Comparison of ENCODE assay signal across 1 cellular context in the genomic region with DNA sequence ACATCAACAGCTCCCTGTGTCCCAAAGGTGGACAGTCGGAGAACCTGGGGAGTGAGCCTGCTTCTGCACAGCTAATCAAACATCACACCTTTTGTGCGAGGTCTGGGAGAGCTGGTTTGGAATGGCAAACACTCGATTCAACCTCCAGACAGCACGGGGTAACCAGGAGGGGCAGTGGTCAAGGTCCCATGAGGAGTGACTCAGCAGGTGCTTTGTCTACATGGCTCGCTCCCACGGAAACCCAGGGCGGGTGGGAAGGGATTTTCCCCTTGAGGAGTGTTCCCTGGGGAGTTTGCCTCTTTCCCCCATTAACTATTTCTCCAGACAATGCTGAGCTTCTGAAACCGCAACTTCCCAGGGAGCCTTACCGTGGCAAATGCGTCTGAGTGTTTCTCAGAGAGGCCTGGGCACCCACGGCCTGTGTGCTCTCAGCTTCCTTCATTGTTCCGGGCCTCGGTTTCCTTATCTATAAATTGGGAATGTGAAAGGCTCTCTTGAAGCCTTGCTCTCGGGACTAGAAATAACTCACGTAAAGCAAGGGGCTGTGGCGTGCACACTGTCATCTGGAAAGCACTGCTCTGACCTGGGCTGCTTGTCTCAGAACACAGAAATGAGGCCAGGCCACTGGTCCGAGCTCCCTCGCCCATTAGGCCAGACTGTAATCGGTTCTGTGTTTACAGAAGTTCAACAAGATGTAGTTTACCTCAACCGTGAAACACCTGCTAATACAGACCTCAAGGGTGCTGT.
TF ChIP-seq lines count a peak whose summit lies in the region.

No MANE protein-coding gene starts in this region.

TF ChIP-seq in HepG2, 621 proteins besides CTCF, POLR2A, EP300 and RAD21 (continued from another document and continues in another):
- no peak; the same call in 1 of the 2 replicates for TF ChIP-seq ZBTB4 (CRISPR knock-in tag; IDR thresholded peaks at IDR 0.05; ENCODE audit: borderline replicate concordance)
- no peak for TF ChIP-seq SATB2 (CRISPR knock-in tag; IDR thresholded peaks at IDR 0.05)
- TF ChIP-seq POLR2AphosphoS2 (IDR thresholded peaks at IDR 0.05; ENCODE audit: low read depth, low read length): no peak
- TF ChIP-seq ZFP1 (CRISPR knock-in tag; IDR thresholded peaks at IDR 0.05): 0 out of 2 replicates have a peak, but pooled peaks have one; percentile 17
- no peak for TF ChIP-seq ZNF224 (CRISPR knock-in tag; IDR thresholded peaks at IDR 0.05)
- TF ChIP-seq ZNF800 (CRISPR knock-in tag; IDR thresholded peaks at IDR 0.05): no peak
- TF ChIP-seq, protein P1, sequence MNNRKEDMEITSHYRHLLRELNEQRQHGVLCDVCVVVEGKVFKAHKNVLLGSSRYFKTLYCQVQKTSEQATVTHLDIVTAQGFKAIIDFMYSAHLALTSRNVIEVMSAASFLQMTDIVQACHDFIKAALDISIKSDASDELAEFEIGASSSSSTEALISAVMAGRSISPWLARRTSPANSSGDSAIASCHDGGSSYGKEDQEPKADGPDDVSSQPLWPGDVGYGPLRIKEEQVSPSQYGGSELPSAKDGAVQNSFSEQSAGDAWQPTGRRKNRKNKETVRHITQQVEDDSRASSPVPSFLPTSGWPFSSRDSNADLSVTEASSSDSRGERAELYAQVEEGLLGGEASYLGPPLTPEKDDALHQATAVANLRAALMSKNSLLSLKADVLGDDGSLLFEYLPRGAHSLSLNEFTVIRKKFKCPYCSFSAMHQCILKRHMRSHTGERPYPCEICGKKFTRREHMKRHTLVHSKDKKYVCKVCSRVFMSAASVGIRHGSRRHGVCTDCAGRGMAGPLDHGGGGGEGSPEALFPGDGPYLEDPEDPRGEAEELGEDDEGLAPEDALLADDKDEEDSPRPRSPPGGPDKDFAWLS (CRISPR knock-in tag; IDR thresholded peaks at IDR 0.05; ENCODE audit: borderline replicate concordance): 0 out of 2 replicates have a peak, but pooled peaks have one; percentile 37
- TF ChIP-seq, protein P2, sequence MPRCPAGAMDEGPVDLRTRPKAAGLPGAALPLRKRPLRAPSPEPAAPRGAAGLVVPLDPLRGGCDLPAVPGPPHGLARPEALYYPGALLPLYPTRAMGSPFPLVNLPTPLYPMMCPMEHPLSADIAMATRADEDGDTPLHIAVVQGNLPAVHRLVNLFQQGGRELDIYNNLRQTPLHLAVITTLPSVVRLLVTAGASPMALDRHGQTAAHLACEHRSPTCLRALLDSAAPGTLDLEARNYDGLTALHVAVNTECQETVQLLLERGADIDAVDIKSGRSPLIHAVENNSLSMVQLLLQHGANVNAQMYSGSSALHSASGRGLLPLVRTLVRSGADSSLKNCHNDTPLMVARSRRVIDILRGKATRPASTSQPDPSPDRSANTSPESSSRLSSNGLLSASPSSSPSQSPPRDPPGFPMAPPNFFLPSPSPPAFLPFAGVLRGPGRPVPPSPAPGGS (CRISPR knock-in tag; IDR thresholded peaks at IDR 0.05): no peak
- TF ChIP-seq, protein P3, sequence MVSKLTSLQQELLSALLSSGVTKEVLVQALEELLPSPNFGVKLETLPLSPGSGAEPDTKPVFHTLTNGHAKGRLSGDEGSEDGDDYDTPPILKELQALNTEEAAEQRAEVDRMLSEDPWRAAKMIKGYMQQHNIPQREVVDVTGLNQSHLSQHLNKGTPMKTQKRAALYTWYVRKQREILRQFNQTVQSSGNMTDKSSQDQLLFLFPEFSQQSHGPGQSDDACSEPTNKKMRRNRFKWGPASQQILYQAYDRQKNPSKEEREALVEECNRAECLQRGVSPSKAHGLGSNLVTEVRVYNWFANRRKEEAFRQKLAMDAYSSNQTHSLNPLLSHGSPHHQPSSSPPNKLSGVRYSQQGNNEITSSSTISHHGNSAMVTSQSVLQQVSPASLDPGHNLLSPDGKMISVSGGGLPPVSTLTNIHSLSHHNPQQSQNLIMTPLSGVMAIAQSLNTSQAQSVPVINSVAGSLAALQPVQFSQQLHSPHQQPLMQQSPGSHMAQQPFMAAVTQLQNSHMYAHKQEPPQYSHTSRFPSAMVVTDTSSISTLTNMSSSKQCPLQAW (CRISPR knock-in tag; IDR thresholded peaks at IDR 0.05): peak; percentile 44; the same call in 1 of the 2 replicates
- TF ChIP-seq, protein P4, sequence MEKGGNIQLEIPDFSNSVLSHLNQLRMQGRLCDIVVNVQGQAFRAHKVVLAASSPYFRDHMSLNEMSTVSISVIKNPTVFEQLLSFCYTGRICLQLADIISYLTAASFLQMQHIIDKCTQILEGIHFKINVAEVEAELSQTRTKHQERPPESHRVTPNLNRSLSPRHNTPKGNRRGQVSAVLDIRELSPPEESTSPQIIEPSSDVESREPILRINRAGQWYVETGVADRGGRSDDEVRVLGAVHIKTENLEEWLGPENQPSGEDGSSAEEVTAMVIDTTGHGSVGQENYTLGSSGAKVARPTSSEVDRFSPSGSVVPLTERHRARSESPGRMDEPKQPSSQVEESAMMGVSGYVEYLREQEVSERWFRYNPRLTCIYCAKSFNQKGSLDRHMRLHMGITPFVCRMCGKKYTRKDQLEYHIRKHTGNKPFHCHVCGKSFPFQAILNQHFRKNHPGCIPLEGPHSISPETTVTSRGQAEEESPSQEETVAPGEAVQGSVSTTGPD (CRISPR knock-in tag; IDR thresholded peaks at IDR 0.05): no peak
- TF ChIP-seq MXI1 (IDR thresholded peaks at IDR 0.05; ENCODE audit: borderline replicate concordance, low read depth, low read length): no peak; the same call in 2 of the 3 replicates
- TF ChIP-seq MTF2 (CRISPR knock-in tag; IDR thresholded peaks at IDR 0.05; ENCODE audit: borderline replicate concordance): no peak
- TF ChIP-seq GFI1 (CRISPR knock-in tag; IDR thresholded peaks at IDR 0.05; ENCODE audit: borderline replicate concordance): peak; percentile 75
- TF ChIP-seq KLF15 (CRISPR knock-in tag; IDR thresholded peaks at IDR 0.05; ENCODE audit: borderline replicate concordance): no peak
- no peak for TF ChIP-seq HDAC6 (IDR thresholded peaks at IDR 0.05; ENCODE audit: low read depth, low read length)
- no peak for TF ChIP-seq ZNF136 (CRISPR knock-in tag; IDR thresholded peaks at IDR 0.05; ENCODE audit: low read depth)
- no peak for TF ChIP-seq AFF4 (CRISPR knock-in tag; IDR thresholded peaks at IDR 0.05)
- TF ChIP-seq ZBTB7B (CRISPR knock-in tag; IDR thresholded peaks at IDR 0.05): 0 out of 2 replicates have a peak, but pooled peaks have one; percentile 44
- TF ChIP-seq, protein P5, sequence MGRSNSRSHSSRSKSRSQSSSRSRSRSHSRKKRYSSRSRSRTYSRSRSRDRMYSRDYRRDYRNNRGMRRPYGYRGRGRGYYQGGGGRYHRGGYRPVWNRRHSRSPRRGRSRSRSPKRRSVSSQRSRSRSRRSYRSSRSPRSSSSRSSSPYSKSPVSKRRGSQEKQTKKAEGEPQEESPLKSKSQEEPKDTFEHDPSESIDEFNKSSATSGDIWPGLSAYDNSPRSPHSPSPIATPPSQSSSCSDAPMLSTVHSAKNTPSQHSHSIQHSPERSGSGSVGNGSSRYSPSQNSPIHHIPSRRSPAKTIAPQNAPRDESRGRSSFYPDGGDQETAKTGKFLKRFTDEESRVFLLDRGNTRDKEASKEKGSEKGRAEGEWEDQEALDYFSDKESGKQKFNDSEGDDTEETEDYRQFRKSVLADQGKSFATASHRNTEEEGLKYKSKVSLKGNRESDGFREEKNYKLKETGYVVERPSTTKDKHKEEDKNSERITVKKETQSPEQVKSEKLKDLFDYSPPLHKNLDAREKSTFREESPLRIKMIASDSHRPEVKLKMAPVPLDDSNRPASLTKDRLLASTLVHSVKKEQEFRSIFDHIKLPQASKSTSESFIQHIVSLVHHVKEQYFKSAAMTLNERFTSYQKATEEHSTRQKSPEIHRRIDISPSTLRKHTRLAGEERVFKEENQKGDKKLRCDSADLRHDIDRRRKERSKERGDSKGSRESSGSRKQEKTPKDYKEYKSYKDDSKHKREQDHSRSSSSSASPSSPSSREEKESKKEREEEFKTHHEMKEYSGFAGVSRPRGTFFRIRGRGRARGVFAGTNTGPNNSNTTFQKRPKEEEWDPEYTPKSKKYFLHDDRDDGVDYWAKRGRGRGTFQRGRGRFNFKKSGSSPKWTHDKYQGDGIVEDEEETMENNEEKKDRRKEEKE (IDR thresholded peaks at IDR 0.05): no peak
- TF ChIP-seq TCF7L2 (IDR thresholded peaks at IDR 0.05; ENCODE audit: low read depth, low read length): no peak
- TF ChIP-seq ZNF879 (CRISPR knock-in tag; IDR thresholded peaks at IDR 0.05): no peak
- 0 out of 2 replicates have a peak, but pooled peaks have one; percentile 61 for TF ChIP-seq KMT2A (CRISPR knock-in tag; IDR thresholded peaks at IDR 0.05)
- TF ChIP-seq ZNF781 (CRISPR knock-in tag; IDR thresholded peaks at IDR 0.05; ENCODE audit: borderline replicate concordance, not compliant biosample characterization): no peak
- TF ChIP-seq KAT8 (CRISPR knock-in tag; IDR thresholded peaks at IDR 0.05): peak; percentile 62
- TF ChIP-seq ZNF264 (CRISPR knock-in tag; IDR thresholded peaks at IDR 0.05): no peak
- TF ChIP-seq FOXC1 (CRISPR knock-in tag; IDR thresholded peaks at IDR 0.05; ENCODE audit: borderline replicate concordance): no peak
- peak; percentile 63; the same call in 1 of the 2 replicates for TF ChIP-seq MIXL1 (CRISPR knock-in tag; IDR thresholded peaks at IDR 0.05)
- TF ChIP-seq RORA (CRISPR knock-in tag; IDR thresholded peaks at IDR 0.05): no peak
